ENCODE assay signal across 9 cellular contexts in genomic region chr13:87671031-87671823, GRCh38. TPM values are rescaled to one million over a fixed set of nuclear protein-coding genes. Genes with fewer than 3 reads are reported as not detected.
DNase-seq lines count a peak whose midpoint lies in the region; ATAC-seq and TF ChIP-seq lines count a peak whose summit lies in the region.
"Had no signal": no experiment of that assay in that cellular context is flagged by ENCODE, and none has a peak within 500 bp of the region (broad histone marks: within the 10 kb centered on the region; RNA-seq: fewer than 3 reads in every experiment).

TSS of gene SLITRK5 (plus strand) at chr13:87671371. CDS start at chr13:87675389, 4,018 bp downstream.

- H3K9me3 ChIP-seq in AG04450 (ENCODE audit: control insufficient read depth, insufficient read depth, low read length): peaks cover 2% of the 10 kb centered on the region; the same call in 1 of the 2 replicates

- H3K27me3 ChIP-seq in AG04450 (ENCODE audit: control insufficient read depth, insufficient read depth, low read length): peaks cover 24% of the 10 kb centered on the region

- no peak within 1 kb of the TSS for H3K27ac ChIP-seq in AG04450 (ENCODE audit: low read depth, low read length)

- ATAC-seq in GM18868 (IDR thresholded peaks at IDR 0.05; ENCODE audit: unreplicated experiment): peak; percentile 97
- ATAC-seq in HG03095 (IDR thresholded peaks at IDR 0.05; ENCODE audit: unreplicated experiment): peak; percentile 94
- ATAC-seq: HCT116 had no signal

- peak; percentile 88 for TF ChIP-seq CTCF in AG04450 (IDR thresholded peaks at IDR 0.05; ENCODE audit: low read depth, low read length)

- POLR2A ChIA-PET in AG04450 (lab: Yijun Ruan, JAX): no interaction called here

- CTCF ChIA-PET in AG04450 (lab: Charles Lee): interaction anchor here (0.5 to 0.9 kb wide), 4 partner anchors 13 to 1838 kb away, joined by 3 to 4 read pairs (median 3); no protein-coding TSS in a partner anchor

- DNase-seq in AG04450 (ENCODE audit: low read depth, low spot score) (no peak), NCI-H345 (lab: John Stamatoyannopoulos, UW) (peak; percentile 87), medulla oblongata (ENCODE audit: extremely low spot score) (peak; percentile 91)
- DNase-seq in activated CD4-positive, alpha-beta T cell treated with anti-CD3 and anti-CD28 coated beads, Interleukin-2, amount 50 U/mL, for 1 hour: peak; percentile 25
- peak; percentile 32 for DNase-seq in effector CD8-positive, alpha-beta T cell (lab: John Stamatoyannopoulos, UW)
- DNase-seq in stimulated activated CD8-positive, alpha-beta memory T cell treated with anti-CD3 and anti-CD28 coated beads, Interleukin-12 subunit alpha, Interleukin-12 subunit beta, amount 100 ng/mL, for 1 hour (ENCODE audit: low read depth): peak; percentile 37

- H3K4me3 ChIP-seq in AG04450 (ENCODE audit: low read depth, low read length): peak within 1 kb of the TSS; percentile 49

RNA-seq across cellular contexts. Expression of gene SLITRK5, which starts in this region (rescaled TPM):
- polyA plus RNA-seq in AG04450 (2011; rRNA removed): 0.02 and 0.04 TPM in 2 replicates
- polyA minus RNA-seq in AG04450 (2011; rRNA and poly(A)+ RNA removed): 0.04 and 0.05 TPM in 2 replicates
